In genomic region chr19:32029235-32029634, GRCh38 we compare ENCODE assay signal across 18 cellular contexts.
A peak's percentile ranks its signal among the peaks of the same experiment; 100 is the strongest.
DNase-seq lines count a peak whose midpoint lies in the region; ATAC-seq and TF ChIP-seq lines count a peak whose summit lies in the region.
"Had no signal": no experiment of that assay in that cellular context is flagged by ENCODE, and none has a peak within 500 bp of the region (broad histone marks: within the 10 kb centered on the region; RNA-seq: fewer than 3 reads in every experiment).

No MANE protein-coding gene starts in this region.

- H3K9me1 ChIP-seq in IMR-90 (ENCODE audit: insufficient read depth, low read length): no peaks in the 10 kb centered on the region

- no peak for TF ChIP-seq CTCF in IMR-90 (conservative IDR thresholded peaks at IDR 0.05; ENCODE audit: low read depth, low read length)
- TF ChIP-seq CTCF in mesothelial cell of epicardium (IDR thresholded peaks at IDR 0.05; ENCODE audit: unreplicated experiment): no peak
- no peak for TF ChIP-seq CTCF in CD8-positive, alpha-beta T cell (IDR thresholded peaks at IDR 0.05)

- no peak overlapping the region for H2AK5ac ChIP-seq in IMR-90 (ENCODE audit: low read depth, low read length)

- H3K27me3 Mint-ChIP-seq in mesothelial cell of epicardium (ENCODE audit: low read depth): no peaks in the 10 kb centered on the region
- H3K27me3 Mint-ChIP-seq in CD8-positive, alpha-beta T cell (ENCODE audit: low read depth): peaks cover 4% of the 10 kb centered on the region
- H3K27me3 Mint-ChIP-seq: CD4-positive, CD25-positive, alpha-beta regulatory T cell had no signal

- no peak overlapping the region for H3K23ac ChIP-seq in IMR-90 (ENCODE audit: low read depth, low read length)

- in situ Hi-C loops in IMR-90 (cut with MboI; ENCODE audit: low sequenced_read_pairs): no loop called here

- no peaks in the 10 kb centered on the region for H4K20me1 ChIP-seq in IMR-90 (ENCODE audit: insufficient read depth, low read length)
- H4K20me1 ChIP-seq: BLaER1 had no signal

- DNase-seq in IMR-90: no peak
- DNase-seq in SK-N-DZ (ENCODE audit: low spot score): peak; percentile 59
- DNase-seq in mesothelial cell of epicardium (ENCODE audit: low spot score in 2 of 2, unreplicated experiment in 2 of 2): no peak
- no peak for DNase-seq in CD8-positive, alpha-beta T cell
- no peak for DNase-seq in midbrain (lab: John Stamatoyannopoulos, UW)
- no peak for DNase-seq in NOMO-1 treated with DMSO at 0.1 percent for 48 hours (lab: John Stamatoyannopoulos, UW; ENCODE audit: unreplicated experiment)
- DNase-seq: 8988T; ACHN; BE2C; C1 segment of cervical spinal cord; Caco-2; Calu3; CD4-positive, alpha-beta memory T cell; CD4-positive, CD25-positive, alpha-beta regulatory T cell; DMS79 treated with DMSO at 0.1 percent for 48 hours; GF-D8 had no signal

- peaks cover 66% of the 10 kb centered on the region for H3K4me1 Mint-ChIP-seq in mesothelial cell of epicardium
- no peaks in the 10 kb centered on the region for H3K4me1 Mint-ChIP-seq in CD8-positive, alpha-beta T cell (ENCODE audit: low read depth)
- H3K4me1 Mint-ChIP-seq: CD4-positive, alpha-beta memory T cell had no signal

- no peak overlapping the region for H3K9ac ChIP-seq in IMR-90 (ENCODE audit: low read depth, low read length)
- H3K9ac ChIP-seq: BLaER1 had no signal

- peaks cover 3% of the 10 kb centered on the region for H3K9me3 ChIP-seq in IMR-90 (ENCODE audit: control insufficient read depth, insufficient read depth, low read length)
- no peaks in the 10 kb centered on the region for H3K9me3 ChIP-seq in CD8-positive, alpha-beta T cell (ENCODE audit: low read length)
- H3K9me3 ChIP-seq: BE2C, Caco-2 had no signal

- no peak overlapping the region for H3K4ac ChIP-seq in IMR-90 (ENCODE audit: low read depth, low read length)

- no peak overlapping the region for H2BK5ac ChIP-seq in IMR-90 (ENCODE audit: low read depth, low read length, poor library complexity, severe bottlenecking)

- H2BK20ac ChIP-seq in IMR-90 (ENCODE audit: low read depth, low read length): no peak overlapping the region

- peaks cover 3% of the 10 kb centered on the region for H3K36me3 Mint-ChIP-seq in mesothelial cell of epicardium
- H3K36me3 Mint-ChIP-seq in CD8-positive, alpha-beta T cell: no peaks in the 10 kb centered on the region
- H3K36me3 Mint-ChIP-seq: CD14-positive monocyte; CD4-positive, alpha-beta memory T cell; CD4-positive, CD25-positive, alpha-beta regulatory T cell had no signal

- H3K4me3 ChIP-seq in IMR-90 (ENCODE audit: insufficient read depth, low read depth, low read length): no peak overlapping the region
- no peak overlapping the region for H3K4me3 ChIP-seq in CD8-positive, alpha-beta T cell (ENCODE audit: low read depth, low read length)
- H3K4me3 ChIP-seq: BLaER1 had no signal

- CTCF ChIA-PET in IMR-90 (lab: Yijun Ruan, JAX): no interaction called here
- CTCF ChIA-PET in CD8-positive, alpha-beta T cell (lab: Charles Lee): no interaction called here

- 70% methylated on average over 4 of the region's 6 CpGs; no CpG with 5 or more reads in 1 of the 2 experiments for WGBS in IMR-90 (ENCODE audit: extremely low coverage in 2 of 2, insufficient read length in 1 of 2), 2 experiments

- no peak overlapping the region for H4K91ac ChIP-seq in IMR-90 (ENCODE audit: insufficient read depth, low read depth, low read length)

- no peak overlapping the region for H4K5ac ChIP-seq in IMR-90 (ENCODE audit: low read depth, low read length)

- no peak overlapping the region for H3K4me3 Mint-ChIP-seq in mesothelial cell of epicardium
- H3K4me3 Mint-ChIP-seq in CD8-positive, alpha-beta T cell: no peak overlapping the region
- H3K4me3 Mint-ChIP-seq: CD14-positive monocyte; CD4-positive, alpha-beta memory T cell; CD4-positive, CD25-positive, alpha-beta regulatory T cell had no signal

- H3K27ac ChIP-seq in IMR-90 (ENCODE audit: insufficient read depth, low read length): no peak overlapping the region
- H3K27ac ChIP-seq in CD8-positive, alpha-beta T cell (ENCODE audit: low read depth, low read length): no peak overlapping the region
- H3K27ac ChIP-seq: BLaER1 had no signal

- no peak overlapping the region for H3K56ac ChIP-seq in IMR-90 (ENCODE audit: extremely low read depth, insufficient read depth, low read length)

- no peak overlapping the region for H2AK9ac ChIP-seq in IMR-90 (replicated peaks; ENCODE audit: low read depth, low read length, poor library complexity)

- peaks cover 9% of the 10 kb centered on the region for H3K9me3 Mint-ChIP-seq in mesothelial cell of epicardium
- H3K9me3 Mint-ChIP-seq in CD8-positive, alpha-beta T cell: peaks cover 3% of the 10 kb centered on the region

- no peaks in the 10 kb centered on the region for H3K79me1 ChIP-seq in IMR-90 (ENCODE audit: low read depth in 1 of 2, low read length in 2 of 2)

- BruUV-seq in IMR-90 (replicated peaks; lab: Mats Ljungman, UMichigan): no TSS peak

- peak overlapping the region; percentile 23 for H2AFZ ChIP-seq in IMR-90 (replicated peaks; ENCODE audit: low read length, poor library complexity)

- no peaks in the 10 kb centered on the region for H3K27me3 ChIP-seq in IMR-90 (ENCODE audit: control insufficient read depth, insufficient read depth, low read length)
- no peaks in the 10 kb centered on the region for H3K27me3 ChIP-seq in CD8-positive, alpha-beta T cell (ENCODE audit: insufficient read depth, low read length)
- H3K27me3 ChIP-seq: BE2C, BLaER1 had no signal

- TF ChIP-seq RAD21 in IMR-90 (IDR thresholded peaks at IDR 0.05; ENCODE audit: low read length): no peak

- H3K4me1 ChIP-seq in IMR-90 (ENCODE audit: control insufficient read depth, insufficient read depth, low read length): no peaks in the 10 kb centered on the region
- H3K4me1 ChIP-seq in CD8-positive, alpha-beta T cell (ENCODE audit: insufficient read depth, low read length): no peaks in the 10 kb centered on the region
- H3K4me1 ChIP-seq: BE2C, Caco-2 had no signal

- no peak for ATAC-seq in IMR-90 (ENCODE audit: low read depth)
- no peak for ATAC-seq in CD8-positive, alpha-beta T cell

- dilution Hi-C loops in IMR-90 (cut with HindIII; ENCODE audit: low sequenced_read_pairs, unreplicated experiment): no loop called here

- no peak for TF ChIP-seq POLR2A in IMR-90 (IDR thresholded peaks at IDR 0.05; ENCODE audit: low read depth, low read length)

- no peaks in the 10 kb centered on the region for H3K36me3 ChIP-seq in IMR-90 (ENCODE audit: control insufficient read depth, insufficient read depth, low read length)
- H3K36me3 ChIP-seq in CD8-positive, alpha-beta T cell (ENCODE audit: insufficient read depth, low read length): no peaks in the 10 kb centered on the region
- H3K36me3 ChIP-seq: BE2C, BLaER1 had no signal

- no peak overlapping the region for H4K8ac ChIP-seq in IMR-90 (ENCODE audit: low read depth in 2 of 2, low read length in 2 of 2)

- H2BK120ac ChIP-seq in IMR-90 (ENCODE audit: low read depth, low read length): no peak overlapping the region

- no peak overlapping the region for H3K14ac ChIP-seq in IMR-90 (replicated peaks; ENCODE audit: low read depth, low read length)

- POLR2A ChIA-PET in IMR-90 (lab: Charles Lee; ENCODE audit: unreplicated experiment): no interaction called here
- POLR2A ChIA-PET in CD8-positive, alpha-beta T cell (lab: Charles Lee): no interaction called here

- no peak overlapping the region for H3K18ac ChIP-seq in IMR-90 (ENCODE audit: low read depth, low read length)

- no peak overlapping the region for H2BK15ac ChIP-seq in IMR-90 (ENCODE audit: low read depth, low read length)

- no peak overlapping the region for H3K4me2 ChIP-seq in IMR-90 (ENCODE audit: low read depth, low read length)
- H3K4me2 ChIP-seq: BLaER1 had no signal

- intact Hi-C loops in IMR-90 (cut with micrococcal nuclease): no loop called here
- intact Hi-C loops in CD8-positive, alpha-beta T cell (cut with DNase I, micrococcal nuclease): no loop called here

- peak overlapping the region; percentile 43 for H3K27ac Mint-ChIP-seq in mesothelial cell of epicardium
- no peak overlapping the region for H3K27ac Mint-ChIP-seq in CD8-positive, alpha-beta T cell
- H3K27ac Mint-ChIP-seq: CD14-positive monocyte; CD4-positive, alpha-beta memory T cell; CD4-positive, CD25-positive, alpha-beta regulatory T cell had no signal

TF ChIP-seq in IMR-90, 13 proteins besides CTCF, POLR2A, EP300 and RAD21:
- TF ChIP-seq USF2 (IDR thresholded peaks at IDR 0.05; ENCODE audit: low read depth, low read length) (no peak), MXI1 (IDR thresholded peaks at IDR 0.05; ENCODE audit: borderline replicate concordance, low read depth, low read length) (no peak), NFE2L2 (IDR thresholded peaks at IDR 0.05; ENCODE audit: low read depth, low read length) (no peak), RCOR1 (IDR thresholded peaks at IDR 0.05; ENCODE audit: insufficient replicate concordance, low read length) (no peak), MAFK (IDR thresholded peaks at IDR 0.05; ENCODE audit: low read depth, low read length) (no peak), ELK1 (IDR thresholded peaks at IDR 0.05; ENCODE audit: borderline replicate concordance, low read depth, low read length) (no peak)
